8 cellular contexts compared by ENCODE assay signal in genomic region chr22:29727248-29727551, GRCh38. TPM values are rescaled to one million over a fixed set of nuclear protein-coding genes. Genes with fewer than 3 reads are reported as not detected.
DNase-seq lines count a peak whose midpoint lies in the region; ATAC-seq, FAIRE-seq and TF ChIP-seq lines count a peak whose summit lies in the region.

No MANE protein-coding gene starts in this region.

- H3K4me2 ChIP-seq in DOHH2 (ENCODE audit: low read length), result no peak overlapping the region
- no peak overlapping the region for H3K4me2 ChIP-seq in Karpas-422 (ENCODE audit: low read depth, low read length, poor library complexity, severe bottlenecking)
- H3K4me2 ChIP-seq in K562 (ENCODE audit: insufficient read depth, low read length), result no peak overlapping the region

- no peak overlapping the region for H2AFZ ChIP-seq in Karpas-422 (ENCODE audit: low read length)
- H2AFZ ChIP-seq in K562 (ENCODE audit: low read depth, low read length), result 0 out of 2 replicates have a peak overlapping the region, but pooled peaks have one; percentile 70

- H3K4me1 ChIP-seq in DOHH2 (ENCODE audit: control insufficient read depth, low read length), result no peaks in the 10 kb centered on the region
- H3K4me1 ChIP-seq in Karpas-422 (ENCODE audit: low read length), result no peaks in the 10 kb centered on the region
- peaks cover 14 to 42% of the 10 kb centered on the region in 2 experiments; a peak in 4 of 5 replicates for H3K4me1 ChIP-seq in K562 (replicated peaks in 1 of 2; ENCODE audit: control insufficient read depth in 2 of 2, insufficient read depth in 2 of 2, low read length in 2 of 2)

- in situ Hi-C loops in K562 (cut with MboI), result no loop called here

- H3K9me2 ChIP-seq in DOHH2 (replicated peaks; ENCODE audit: control insufficient read depth, low read length), result no peaks in the 10 kb centered on the region
- H3K9me2 ChIP-seq in Karpas-422 (replicated peaks; ENCODE audit: insufficient read depth, low read length), result no peaks in the 10 kb centered on the region

- BruUV-seq in K562 (replicated peaks; lab: Mats Ljungman, UMichigan), result no TSS peak

- intact Hi-C loops in K562 (cut with micrococcal nuclease), result loop anchor here (5.0 kb wide), 1 partner anchor 280 kb away; no protein-coding TSS in a partner anchor

- TF ChIP-seq RAD21 in K562 (CRISPR knock-in tag; conservative IDR thresholded peaks at IDR 0.05 in 1 of 2, IDR thresholded peaks at IDR 0.05 in 1 of 2), result peak; percentile 14 to 54; a peak in 2 of 4 replicates

- peak; percentile 73 for DNase-seq in Karpas-422
- DNase-seq in K562 (ENCODE audit: extremely low read depth in 1 of 4, low spot score in 3 of 4), result peak; percentile 71 to 89 (median 81)
- DNase-seq in lung microvascular endothelial cell (ENCODE audit: low read depth in 2 of 2), result peak; percentile 33 to 60
- DNase-seq in COLO829 (ENCODE audit: low spot score), result no peak
- no peak for DNase-seq in amniotic stem cell (lab: John Stamatoyannopoulos, UW)
- no peak for DNase-seq in T1000 (lab: John Stamatoyannopoulos, UW)
- DNase-seq in NCI-H226, result no peak

- FAIRE-seq in K562 (lab: Jason Lieb, UNC), result no peak

- H3K9me3 ChIP-seq in DOHH2 (ENCODE audit: control insufficient read depth, insufficient read depth, low read length) (no peaks in the 10 kb centered on the region), Karpas-422 (ENCODE audit: low read length) (no peaks in the 10 kb centered on the region), K562 (replicated peaks; ENCODE audit: control insufficient read depth, insufficient read depth, low read depth, low read length) (no peaks in the 10 kb centered on the region)

- no peak for TF ChIP-seq EP300 in K562 (IDR thresholded peaks at IDR 0.05; ENCODE audit: low read length)

- TF ChIP-seq CTCF in DOHH2 (IDR thresholded peaks at IDR 0.05; ENCODE audit: low read depth, low read length, poor library complexity, severe bottlenecking) (peak; percentile 46), K562 (IDR thresholded peaks at IDR 0.05 in 2 of 3, conservative IDR thresholded peaks at IDR 0.05 in 1 of 3; ENCODE audit: insufficient read depth in 2 of 3, low read depth in 1 of 3, low read length in 3 of 3) (peak; percentile 28 to 62 (median 50); a peak in 5 of 6 replicates)

- TF ChIP-seq POLR2A in K562 (conservative IDR thresholded peaks at IDR 0.05), result no peak

- POLR2A ChIA-PET in K562 (lab: Yijun Ruan, JAX), result no interaction called here

- H3K4me3 ChIP-seq in DOHH2 (ENCODE audit: low read length), result no peak overlapping the region
- H3K4me3 ChIP-seq in Karpas-422 (ENCODE audit: low read length), result no peak overlapping the region
- H3K4me3 ChIP-seq in K562, result no peak overlapping the region

- WGBS in K562 (ENCODE audit: insufficient coverage, low coverage, missing lambda C conversion rate), result 40% methylated on average over 1 of the region's 12 CpGs

- ATAC-seq in K562, result peak; percentile 85

- H3F3A ChIP-seq in DOHH2 (ENCODE audit: control insufficient read depth, insufficient read depth), result no peaks in the 10 kb centered on the region

- H4K20me1 ChIP-seq in DOHH2 (ENCODE audit: control insufficient read depth, insufficient read depth, low read depth, low read length) (no peaks in the 10 kb centered on the region), Karpas-422 (ENCODE audit: insufficient read depth, low read depth, low read length) (0 out of 2 replicates have a peak, but pooled peaks cover 4% of the 10 kb centered on the region), K562 (replicated peaks; ENCODE audit: control insufficient read depth, insufficient read depth, low read length) (no peaks in the 10 kb centered on the region)

- CTCF ChIA-PET in K562 (lab: Yijun Ruan, JAX; ENCODE audit: low intra/inter-chr PET ratio), result interaction anchor here (1.6 to 2.3 kb wide), 2 partner anchors 279 to 361 kb away, joined by 3 to 14 read pairs; no protein-coding TSS in a partner anchor

- no peaks in the 10 kb centered on the region for H3K79me2 ChIP-seq in DOHH2 (ENCODE audit: control insufficient read depth, low read length)
- no peaks in the 10 kb centered on the region for H3K79me2 ChIP-seq in Karpas-422 (ENCODE audit: low read length)
- no peaks in the 10 kb centered on the region for H3K79me2 ChIP-seq in K562 (ENCODE audit: control insufficient read depth, insufficient read depth, low read length)

- H3K27me3 ChIP-seq in DOHH2 (ENCODE audit: control insufficient read depth, low read length) (no peaks in the 10 kb centered on the region), Karpas-422 (ENCODE audit: low read length) (no peaks in the 10 kb centered on the region), K562 (ENCODE audit: control insufficient read depth in 2 of 2, insufficient read depth in 2 of 2, low read length in 2 of 2) (no peaks in the 10 kb centered on the region)

- no peak overlapping the region for H3K9ac ChIP-seq in Karpas-422 (ENCODE audit: low read length)
- no peak overlapping the region for H3K9ac ChIP-seq in K562 (ENCODE audit: insufficient read depth in 1 of 2, low read depth in 2 of 2, low read length in 2 of 2)

- H3K27ac ChIP-seq in DOHH2 (ENCODE audit: low read depth, low read length) (no peak overlapping the region), Karpas-422 (ENCODE audit: low read length) (no peak overlapping the region), K562 (ENCODE audit: extremely low read depth, low read depth, low read length) (no peak overlapping the region)

- H3K36me3 ChIP-seq in DOHH2 (ENCODE audit: control insufficient read depth, low read length) (no peaks in the 10 kb centered on the region), Karpas-422 (ENCODE audit: insufficient read depth, low read length) (no peaks in the 10 kb centered on the region), K562 (ENCODE audit: control insufficient read depth, insufficient read depth, low read length) (no peaks in the 10 kb centered on the region)

- H3K9me1 ChIP-seq in K562 (ENCODE audit: control insufficient read depth, insufficient read depth, low read length), result peaks cover 4% of the 10 kb centered on the region

RNA-seq across cellular contexts. Expression of gene CABP7, which starts 7.4 kb away (rescaled TPM):
- not detected in 2 replicates for total RNA-seq in Karpas-422 (2014; rRNA removed; shearing (Covaris generic); ENCODE audit: low replicate concordance)
- total RNA-seq in K562 (2011; cell fraction: chromatin; rRNA removed; ENCODE audit: low replicate concordance), result not detected in 2 replicates
- total RNA-seq in K562 (2011; cell fraction: nucleolus; rRNA removed), result not detected in 2 replicates
- total RNA-seq in K562 (2011; cell fraction: nucleoplasm; rRNA removed), result not detected in 2 replicates
- total RNA-seq in K562 (2014; rRNA removed) (not detected in 2 replicates), K562 (2014; rRNA removed; fragmentation: Illumina TruSeq; extraction: Trizol) (not detected in 2 replicates), K562 (2015; rRNA removed; fragmentation: Illumina TruSeq; extraction: Trizol) (not detected in 2 replicates), K562 (2021) (not detected in 2 replicates), lung microvascular endothelial cell (not detected in 2 replicates)
- polyA plus RNA-seq in K562 (2011; rRNA removed) (not detected in 2 replicates), K562 (2014; fragmentation: Illumina TruSeq; extraction: Trizol) (not detected in 2 replicates), K562 (2014; fragmentation: Nextera tagmentation; extraction: Ambion mirVana) (not detected), K562 (2014; rRNA removed) (not detected in 2 replicates)
- polyA plus RNA-seq in K562 (2011; cell fraction: cytosol; rRNA removed), result 0.01 TPM in 1 of 2 replicates, not detected in the other
- 0.06 TPM in 1 of 2 replicates, not detected in the other for polyA plus RNA-seq in K562 (2011; cell fraction: nucleus; rRNA removed)
- 0.05 TPM in 1 of 2 replicates, not detected in the other for polyA plus RNA-seq in K562 (2012)
- polyA minus RNA-seq in K562 (2011; rRNA and poly(A)+ RNA removed), result not detected in 2 replicates
- not detected in 2 replicates for polyA minus RNA-seq in K562 (2011; cell fraction: cytosol; rRNA and poly(A)+ RNA removed)
- not detected in 2 replicates for polyA minus RNA-seq in K562 (2011; cell fraction: nucleus; rRNA and poly(A)+ RNA removed)

RNA-seq across cellular contexts. Expression of gene ZMAT5, which starts 39.6 kb away (rescaled TPM):
- 16.1 and 22.4 TPM in 2 replicates for total RNA-seq in Karpas-422 (2014; rRNA removed; shearing (Covaris generic); ENCODE audit: low replicate concordance)
- total RNA-seq in K562 (2011; cell fraction: chromatin; rRNA removed; ENCODE audit: low replicate concordance), result 3.0 and 5.9 TPM in 2 replicates
- 4.9 and 6.5 TPM in 2 replicates for total RNA-seq in K562 (2011; cell fraction: nucleolus; rRNA removed)
- 5.4 and 7.4 TPM in 2 replicates for total RNA-seq in K562 (2011; cell fraction: nucleoplasm; rRNA removed)
- total RNA-seq in K562 (2014; rRNA removed), result 16.8 and 18.4 TPM in 2 replicates
- 4.9 and 5.8 TPM in 2 replicates for total RNA-seq in K562 (2014; rRNA removed; fragmentation: Illumina TruSeq; extraction: Trizol)
- 11.2 and 11.9 TPM in 2 replicates for total RNA-seq in K562 (2015; rRNA removed; fragmentation: Illumina TruSeq; extraction: Trizol)
- total RNA-seq in K562 (2021), result 15.2 and 18.2 TPM in 2 replicates
- polyA plus RNA-seq in K562 (2011; rRNA removed), result 11.9 and 15.5 TPM in 2 replicates
- 19.7 and 37.7 TPM in 2 replicates for polyA plus RNA-seq in K562 (2011; cell fraction: cytosol; rRNA removed)
- polyA plus RNA-seq in K562 (2011; cell fraction: nucleus; rRNA removed), result 6.1 and 7.3 TPM in 2 replicates
- polyA plus RNA-seq in K562 (2012), result 14.4 and 25.5 TPM in 2 replicates
- 15.3 and 19.2 TPM in 2 replicates for polyA plus RNA-seq in K562 (2014; fragmentation: Illumina TruSeq; extraction: Trizol)
- polyA plus RNA-seq in K562 (2014; fragmentation: Nextera tagmentation; extraction: Ambion mirVana), result 10 to 100 TPM in 1 of 2 experiments, 1 to 10 TPM in 1; 2.0 to 10.2 TPM
- polyA plus RNA-seq in K562 (2014; rRNA removed), result 20.3 and 25.2 TPM in 2 replicates
- polyA minus RNA-seq in K562 (2011; rRNA and poly(A)+ RNA removed), result 2.2 and 4.1 TPM in 2 replicates
- polyA minus RNA-seq in K562 (2011; cell fraction: cytosol; rRNA and poly(A)+ RNA removed), result 1.4 and 4.5 TPM in 2 replicates
- 1.3 and 2.7 TPM in 2 replicates for polyA minus RNA-seq in K562 (2011; cell fraction: nucleus; rRNA and poly(A)+ RNA removed)
- total RNA-seq in lung microvascular endothelial cell, result 12.4 and 14.1 TPM in 2 replicates

RNA-seq across cellular contexts. Expression of gene UQCR10, which starts 40.0 kb away (rescaled TPM):
- total RNA-seq in Karpas-422 (2014; rRNA removed; shearing (Covaris generic); ENCODE audit: low replicate concordance), result 53.9 and 74.1 TPM in 2 replicates
- total RNA-seq in K562 (2011; cell fraction: chromatin; rRNA removed; ENCODE audit: low replicate concordance), result 12.0 and 23.9 TPM in 2 replicates
- 50.0 and 78.2 TPM in 2 replicates for total RNA-seq in K562 (2011; cell fraction: nucleolus; rRNA removed)
- 41.6 and 44.7 TPM in 2 replicates for total RNA-seq in K562 (2011; cell fraction: nucleoplasm; rRNA removed)
- 163 and 185 TPM in 2 replicates for total RNA-seq in K562 (2014; rRNA removed)
- 90.3 and 128 TPM in 2 replicates for total RNA-seq in K562 (2014; rRNA removed; fragmentation: Illumina TruSeq; extraction: Trizol)
- 232 and 248 TPM in 2 replicates for total RNA-seq in K562 (2015; rRNA removed; fragmentation: Illumina TruSeq; extraction: Trizol)
- 149 and 161 TPM in 2 replicates for total RNA-seq in K562 (2021)
- polyA plus RNA-seq in K562 (2011; rRNA removed), result 149 and 226 TPM in 2 replicates
- polyA plus RNA-seq in K562 (2011; cell fraction: cytosol; rRNA removed), result 237 and 307 TPM in 2 replicates
- 98.1 and 122 TPM in 2 replicates for polyA plus RNA-seq in K562 (2011; cell fraction: nucleus; rRNA removed)
- polyA plus RNA-seq in K562 (2012), result 117 and 225 TPM in 2 replicates
- polyA plus RNA-seq in K562 (2014; fragmentation: Illumina TruSeq; extraction: Trizol), result 203 and 231 TPM in 2 replicates
- 100 to 1,000 TPM; 785 to 903 TPM for polyA plus RNA-seq in K562 (2014; fragmentation: Nextera tagmentation; extraction: Ambion mirVana)
- polyA plus RNA-seq in K562 (2014; rRNA removed), result 136 and 159 TPM in 2 replicates
- polyA minus RNA-seq in K562 (2011; rRNA and poly(A)+ RNA removed), result 52.0 and 72.4 TPM in 2 replicates
- polyA minus RNA-seq in K562 (2011; cell fraction: cytosol; rRNA and poly(A)+ RNA removed), result 67.5 and 71.5 TPM in 2 replicates
- 26.8 and 64.8 TPM in 2 replicates for polyA minus RNA-seq in K562 (2011; cell fraction: nucleus; rRNA and poly(A)+ RNA removed)
- total RNA-seq in lung microvascular endothelial cell, result 74.5 and 85.9 TPM in 2 replicates

Comparison
In these comparisons a context has a peak if more than half of its experiments do, and no peak if none do; other contexts are left out.
1. DNase-seq: peak in Karpas-422 (single experiment), K562 (4 of 4) and lung microvascular endothelial cell (2 of 2); none in COLO829 (single experiment), amniotic stem cell (single experiment), T1000 (single experiment) and NCI-H226 (single experiment).